Comparison of ENCODE assay signal across 1 cellular context in genomic region chr9:108108802-108109448, GRCh38.
A peak's percentile ranks its signal among the peaks of the same experiment; 100 is the strongest.
TF ChIP-seq lines count a peak whose summit lies in the region.

No MANE protein-coding gene starts in this region.

TF ChIP-seq in K562, 482 proteins besides CTCF, POLR2A, EP300 and RAD21 (continued from another document and continues in another):
- no peak for TF ChIP-seq E2F8 (IDR thresholded peaks at IDR 0.05; ENCODE audit: low read depth, partially characterized antibody)
- no peak for TF ChIP-seq SIN3A (IDR thresholded peaks at IDR 0.05; ENCODE audit: borderline replicate concordance in 2 of 2, control insufficient read depth in 1 of 2, low read depth in 2 of 2, low read length in 2 of 2)
- TF ChIP-seq ZNF174 (CRISPR knock-in tag; IDR thresholded peaks at IDR 0.05) = no peak
- TF ChIP-seq CAMTA2 (CRISPR knock-in tag; conservative IDR thresholded peaks at IDR 0.05) = no peak
- TF ChIP-seq U2AF1 (optimal IDR thresholded peaks at IDR 0.05; ENCODE audit: low read depth, low read length) = no peak
- no peak for TF ChIP-seq ZNF518B (CRISPR knock-in tag; IDR thresholded peaks at IDR 0.05)
- TF ChIP-seq CBX2 (IDR thresholded peaks at IDR 0.05; ENCODE audit: insufficient read depth, low read length, poor library complexity, severe bottlenecking) = no peak
- peak; percentile 59; the same call in 1 of the 2 replicates for TF ChIP-seq ZNF592 (IDR thresholded peaks at IDR 0.05)
- TF ChIP-seq PREB (CRISPR knock-in tag; IDR thresholded peaks at IDR 0.05) = no peak
- no peak for TF ChIP-seq PTBP1 (IDR thresholded peaks at IDR 0.05; ENCODE audit: low read depth, low read length)
- TF ChIP-seq SMARCB1 (IDR thresholded peaks at IDR 0.05; ENCODE audit: insufficient read length, low read depth) = no peak
- TF ChIP-seq NCOA2 (IDR thresholded peaks at IDR 0.05; ENCODE audit: partially characterized antibody in 2 of 2) = peak; percentile 56 to 72
- no peak for TF ChIP-seq JUNB (CRISPR knock-in tag; conservative IDR thresholded peaks at IDR 0.05)
- TF ChIP-seq GTF2B (IDR thresholded peaks at IDR 0.05; ENCODE audit: extremely low read depth, insufficient read length) = no peak
- TF ChIP-seq NFATC3 (IDR thresholded peaks at IDR 0.05) = 0 out of 2 replicates have a peak, but pooled peaks have one; percentile 65
- no peak for TF ChIP-seq COPS2 (conservative IDR thresholded peaks at IDR 0.05)
- no peak for TF ChIP-seq MCM3 (IDR thresholded peaks at IDR 0.05)
- no peak for TF ChIP-seq FOXJ3 (CRISPR knock-in tag; IDR thresholded peaks at IDR 0.05)
- TF ChIP-seq ZNF644 (tag; IDR thresholded peaks at IDR 0.05; ENCODE audit: low read depth) = no peak
- no peak for TF ChIP-seq ZKSCAN8 (CRISPR knock-in tag; IDR thresholded peaks at IDR 0.05)
- no peak for TF ChIP-seq TCF7 (IDR thresholded peaks at IDR 0.05; ENCODE audit: borderline replicate concordance)
- peak; percentile 95 for TF ChIP-seq MEF2D (tag; conservative IDR thresholded peaks at IDR 0.05; ENCODE audit: low read depth)
- TF ChIP-seq ZNF24 (IDR thresholded peaks at IDR 0.05) = no peak
- TF ChIP-seq E4F1 (CRISPR knock-in tag; IDR thresholded peaks at IDR 0.05; ENCODE audit: borderline replicate concordance) = no peak
- TF ChIP-seq ILK (tag; IDR thresholded peaks at IDR 0.05; ENCODE audit: borderline replicate concordance, low read depth) = no peak
- TF ChIP-seq AFF1 (IDR thresholded peaks at IDR 0.05; ENCODE audit: low read depth in 1 of 2, partially characterized antibody in 2 of 2) = peak in 1 of 2 experiments; percentile 74
- TF ChIP-seq ADNP (tag; IDR thresholded peaks at IDR 0.05) = peak; percentile 77
- TF ChIP-seq UBTF (IDR thresholded peaks at IDR 0.05; ENCODE audit: borderline replicate concordance in 1 of 2, low read depth in 2 of 2, low read length in 2 of 2) = no peak
- TF ChIP-seq ZNF695 (CRISPR knock-in tag; IDR thresholded peaks at IDR 0.05) = no peak
- TF ChIP-seq ZNF324 (CRISPR knock-in tag; IDR thresholded peaks at IDR 0.05) = no peak
- no peak for TF ChIP-seq SMC3 (conservative IDR thresholded peaks at IDR 0.05; ENCODE audit: insufficient read depth, low read depth, low read length)
- TF ChIP-seq SRSF9 (IDR thresholded peaks at IDR 0.05; ENCODE audit: borderline replicate concordance, low read depth, low read length) = no peak
- no peak for TF ChIP-seq HOMEZ (CRISPR knock-in tag; IDR thresholded peaks at IDR 0.05)
- TF ChIP-seq NR2C1 (IDR thresholded peaks at IDR 0.05) = no peak
- TF ChIP-seq NR2C1 (tag; IDR thresholded peaks at IDR 0.05) = no peak
- TF ChIP-seq CREBBP (IDR thresholded peaks at IDR 0.05; ENCODE audit: low read depth, low read length) = no peak
